Comparison of ENCODE assay signal across 32 cellular contexts in genomic region chr16:76446251-76446650, GRCh38.
"Had no signal": no experiment of that assay in that cellular context is flagged by ENCODE, and none has a peak within 500 bp of the region (broad histone marks: within the 10 kb centered on the region; RNA-seq: fewer than 3 reads in every experiment).

No MANE protein-coding gene starts in this region.

- DNase-seq: activated B cell treated with CpG ODN at 0.5 μM for 24 hours; activated CD4-positive, alpha-beta memory T cell treated with anti-CD3 and anti-CD28 coated beads for 36 hours; activated CD4-positive, alpha-beta T cell treated with anti-CD3 and anti-CD28 coated beads for 4 hours; activated CD4-positive, alpha-beta T cell treated with anti-CD3 and anti-CD28 coated beads, Interleukin-2, amount 10 ng/mL, durations not matched to agents 24 days and 14 days; activated CD4-positive, alpha-beta T cell treated with anti-CD3 and anti-CD28 coated beads, Interleukin-2, amount 50 U/mL, for 1 hour; activated CD4-positive, alpha-beta T cell treated with anti-CD3 and anti-CD28 coated beads, Interleukin-2, amount 50 U/mL, for 4 hours; activated CD4-positive, CD25-positive, alpha-beta regulatory T cell treated with anti-CD3 and anti-CD28 coated beads, Interleukin-2, amount 50 U/mL, for 72 hours; activated CD8-positive, alpha-beta memory T cell treated with anti-CD3 and anti-CD28 coated beads, Interleukin-2, amount 50 U/mL, for 4 hours; activated CD8-positive, alpha-beta T cell treated with anti-CD3 and anti-CD28 coated beads for 36 hours; activated effector memory CD4-positive, alpha-beta T cell treated with anti-CD3 and anti-CD28 coated beads, Interleukin-2, amount 50 U/mL, for 16 hours; activated gamma-delta T cell treated with Interleukin-2 at 50 U/mL for 16 hours; activated naive CD4-positive, alpha-beta T cell; activated naive CD4-positive, alpha-beta T cell treated with anti-CD3 and anti-CD28 coated beads for 36 hours; activated naive CD4-positive, alpha-beta T cell treated with anti-CD3 and anti-CD28 coated beads, Interleukin-2, amount 50 U/mL, for 16 hours; activated naive CD8-positive, alpha-beta T cell treated with anti-CD3 and anti-CD28 coated beads for 36 hours; activated T-cell treated with anti-CD3 and anti-CD28 coated beads for 4 hours; activated T-cell treated with anti-CD3 and anti-CD28 coated beads, Interleukin-2, amount 50 U/mL, for 1 hour; activated T-cell treated with anti-CD3 and anti-CD28 coated beads, Interleukin-2, amount 50 U/mL, for 4 hours; activated T-cell treated with anti-CD3 and anti-CD28 coated beads, Interleukin-2, amount 50 U/mL, for 72 hours; adrenal gland; amniotic stem cell; aorta; body of pancreas; brain microvascular endothelial cell; cerebellar nuclear complex; T-helper 1 cell; T-helper 2 cell; T-helper 9 cell had no signal

- ATAC-seq: activated CD8-positive, alpha-beta T cell treated with anti-CD3 and anti-CD28 coated beads for 36 hours; activated naive CD4-positive, alpha-beta T cell treated with anti-CD3 and anti-CD28 coated beads, Interleukin-2, amount 50 U/mL, for 72 hours; activated T-cell treated with anti-CD3 and anti-CD28 coated beads, Interleukin-2, amount 50 U/mL, for 4 hours; activated T-cell treated with anti-CD3 and anti-CD28 coated beads, Interleukin-2, amount 50 U/mL, for 72 hours; activated T-helper 17 cell treated with anti-CD3 and anti-CD28 coated beads, Interleukin-2, amount 50 U/mL, for 72 hours; body of pancreas had no signal

- H3K27ac ChIP-seq: adrenal gland, body of pancreas, brain microvascular endothelial cell, breast epithelium, VCaP had no signal
